ENCODE assay signal across 14 cellular contexts in the genomic region with DNA sequence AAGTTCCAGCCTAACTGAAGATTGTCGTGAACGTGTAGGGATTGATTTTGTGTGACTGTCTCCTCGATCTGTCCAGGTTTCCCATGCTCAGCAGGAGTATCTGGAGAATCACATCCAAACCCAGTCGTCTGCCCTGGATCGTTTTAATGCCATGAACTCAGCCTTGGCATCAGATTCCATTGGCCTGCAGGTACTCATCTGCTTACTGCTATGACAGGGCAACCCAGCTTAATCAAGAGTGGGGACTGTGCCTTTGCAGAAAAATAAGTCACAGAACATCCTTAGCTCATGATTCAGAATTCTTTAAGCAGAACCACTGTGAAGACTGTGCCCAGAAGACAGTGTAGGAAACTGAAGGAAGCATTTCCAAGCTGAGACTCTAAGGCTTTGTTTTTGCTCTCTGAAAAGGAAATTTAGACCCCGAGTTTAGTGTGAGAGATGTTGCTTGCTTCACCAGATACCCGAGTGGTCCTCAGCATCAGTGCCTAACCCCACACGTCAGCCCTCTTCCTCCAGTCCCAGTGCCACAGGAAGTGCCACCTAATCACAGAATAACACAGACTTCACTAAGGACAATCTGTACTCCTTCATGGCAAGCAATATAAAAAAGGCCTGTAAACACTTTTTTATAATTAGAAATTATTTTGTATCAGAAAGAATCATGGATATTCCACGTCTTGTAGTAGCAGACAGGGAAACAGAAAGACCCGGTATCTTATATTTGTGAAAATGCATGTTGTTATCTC. TPM values are rescaled to one million over a fixed set of nuclear protein-coding genes. Genes with fewer than 3 reads are reported as not detected.
DNase-seq lines count a peak whose midpoint lies in the region; ATAC-seq and TF ChIP-seq lines count a peak whose summit lies in the region.
"Had no signal": no experiment of that assay in that cellular context is flagged by ENCODE, and none has a peak within 500 bp of the region (broad histone marks: within the 10 kb centered on the region; RNA-seq: fewer than 3 reads in every experiment).

No MANE protein-coding gene starts in this region.

- TF ChIP-seq CTCF in left ventricle myocardium inferior (IDR thresholded peaks at IDR 0.05; ENCODE audit: borderline replicate concordance): no peak
- no peak for TF ChIP-seq CTCF in osteoblast (IDR thresholded peaks at IDR 0.05; ENCODE audit: extremely low read depth, low read depth, low read length)
- no peak for TF ChIP-seq CTCF in upper lobe of left lung (IDR thresholded peaks at IDR 0.05)

- H3K9me3 ChIP-seq in left ventricle myocardium inferior (replicated peaks) (no peaks in the 10 kb centered on the region), osteoblast (ENCODE audit: low read depth, low read length) (no peaks in the 10 kb centered on the region), upper lobe of left lung (no peaks in the 10 kb centered on the region)

- no peak overlapping the region for H3K4me2 ChIP-seq in osteoblast (ENCODE audit: insufficient read depth, low read length)
- H3K4me2 ChIP-seq: GM23338 had no signal

- H3K27ac ChIP-seq in left ventricle myocardium inferior (replicated peaks): peak overlapping the region; percentile 95
- no peak overlapping the region for H3K27ac ChIP-seq in osteoblast (ENCODE audit: low read depth, low read length)
- peak overlapping the region in 3 of 4 donors; percentile 22 to 73 (median 71) for H3K27ac ChIP-seq in upper lobe of left lung

- H3K79me2 ChIP-seq in osteoblast (ENCODE audit: insufficient read depth, low read length): no peaks in the 10 kb centered on the region

- TF ChIP-seq POLR2A in upper lobe of left lung (IDR thresholded peaks at IDR 0.05): no peak

- no peaks in the 10 kb centered on the region for H4K20me1 ChIP-seq in osteoblast (ENCODE audit: insufficient read depth, low read length)

- no peaks in the 10 kb centered on the region for H3K27me3 ChIP-seq in left ventricle myocardium inferior (ENCODE audit: low read depth)
- H3K27me3 ChIP-seq in osteoblast (ENCODE audit: insufficient read depth, low read length): peaks cover 7% of the 10 kb centered on the region
- H3K27me3 ChIP-seq in upper lobe of left lung: no peaks in the 10 kb centered on the region

- H3K4me1 ChIP-seq in left ventricle myocardium inferior (peaks cover 92% of the 10 kb centered on the region), osteoblast (ENCODE audit: insufficient read depth, low read length) (no peaks in the 10 kb centered on the region), upper lobe of left lung (peaks cover 0 to 20% (median 8%) of the 10 kb centered on the region in 4 donors)

- H3K36me3 ChIP-seq in left ventricle myocardium inferior: peaks cover 69% of the 10 kb centered on the region
- H3K36me3 ChIP-seq in osteoblast (ENCODE audit: insufficient read depth, low read length): no peaks in the 10 kb centered on the region
- H3K36me3 ChIP-seq in upper lobe of left lung: peaks cover 0 to 33% (median 4%) of the 10 kb centered on the region in 4 donors

- intact Hi-C loops in left ventricle myocardium inferior (cut with micrococcal nuclease): no loop called here
- intact Hi-C loops in Right ventricle myocardium inferior (cut with DNase I): no loop called here

- ATAC-seq in Right ventricle myocardium inferior (no peak), upper lobe of left lung (ENCODE audit: low FRiP score in 2 of 2) (no peak)
- ATAC-seq: GM12878, GM23338 had no signal

- DNase-seq in left ventricle myocardium inferior: no peak
- DNase-seq in Right ventricle myocardium inferior (ENCODE audit: missing footprints): no peak
- peak; percentile 19 for DNase-seq in dermis blood vessel endothelial cell
- DNase-seq in osteoblast (ENCODE audit: insufficient read length, low spot score, missing footprints): peak; percentile 65
- DNase-seq in upper lobe of left lung: no peak
- no peak for DNase-seq in RKO (ENCODE audit: low spot score)
- no peak for DNase-seq in stimulated activated CD4-positive, alpha-beta T cell treated with anti-CD3 and anti-CD28 coated beads, Interleukin-15, amount 100 ng/mL, for 24 hours
- no peak for DNase-seq in NCI-H1417 treated with DMSO at 0.1 percent for 48 hours (lab: John Stamatoyannopoulos, UW)
- DNase-seq: Calu3; CD4-positive, alpha-beta T cell; DMS 273 treated with DMSO at 0.1 percent for 48 hours; H7 had no signal

- H2AFZ ChIP-seq in osteoblast (ENCODE audit: low read length): no peak overlapping the region
- H2AFZ ChIP-seq: GM23338 had no signal

- peak in 1 of 4 donors; percentile 14 for TF ChIP-seq EP300 in upper lobe of left lung (IDR thresholded peaks at IDR 0.05)

- WGBS in upper lobe of left lung, 2 donors: 58 to 63% methylated on average over 10 of the region's 10 CpGs

- no peak overlapping the region for H3K4me3 ChIP-seq in left ventricle myocardium inferior
- H3K4me3 ChIP-seq in osteoblast (ENCODE audit: insufficient read depth, low read length): no peak overlapping the region
- H3K4me3 ChIP-seq in upper lobe of left lung: no peak overlapping the region
- H3K4me3 ChIP-seq: GM12878, GM23338 had no signal

RNA-seq across cellular contexts. Expression of a gene that starts 34.2 kb away (rescaled TPM):
- total RNA-seq in left ventricle myocardium inferior (934 TPM), Right ventricle myocardium inferior (869 TPM), dermis blood vessel endothelial cell (82.5 and 94.7 TPM in 2 replicates), osteoblast (under 0.01 TPM in 1 of 2 replicates, not detected in the other), upper lobe of left lung (10 to 100 TPM; 22.0 to 54.3 (median 30.4) TPM)
- total RNA-seq: GM12878 had no signal

Comparison
In these comparisons a context has a peak if more than half of its experiments do, and no peak if none do; other contexts are left out.
1. DNase-seq: peak in dermis blood vessel endothelial cell (single experiment) and osteoblast (single experiment); none in left ventricle myocardium inferior (single experiment), Right ventricle myocardium inferior (single experiment), upper lobe of left lung (0 of 2), RKO (single experiment), stimulated activated CD4-positive, alpha-beta T cell treated with anti-CD3 and anti-CD28 coated beads, Interleukin-15, amount 100 ng/mL, for 24 hours (single experiment) and NCI-H1417 treated with DMSO at 0.1 percent for 48 hours (single experiment).
2. RNA of a gene that starts 34.2 kb away (total RNA-seq): 934 TPM in left ventricle myocardium inferior (single experiment), 869 TPM in Right ventricle myocardium inferior (single experiment), 82.5 to 94.7 TPM in dermis blood vessel endothelial cell and 22.0 to 54.3 TPM in upper lobe of left lung; under 0.01 TPM in osteoblast; every median in the first group is over 10 times any median in the second.